Comparison of ENCODE assay signal across 8 cellular contexts in the genomic region with DNA sequence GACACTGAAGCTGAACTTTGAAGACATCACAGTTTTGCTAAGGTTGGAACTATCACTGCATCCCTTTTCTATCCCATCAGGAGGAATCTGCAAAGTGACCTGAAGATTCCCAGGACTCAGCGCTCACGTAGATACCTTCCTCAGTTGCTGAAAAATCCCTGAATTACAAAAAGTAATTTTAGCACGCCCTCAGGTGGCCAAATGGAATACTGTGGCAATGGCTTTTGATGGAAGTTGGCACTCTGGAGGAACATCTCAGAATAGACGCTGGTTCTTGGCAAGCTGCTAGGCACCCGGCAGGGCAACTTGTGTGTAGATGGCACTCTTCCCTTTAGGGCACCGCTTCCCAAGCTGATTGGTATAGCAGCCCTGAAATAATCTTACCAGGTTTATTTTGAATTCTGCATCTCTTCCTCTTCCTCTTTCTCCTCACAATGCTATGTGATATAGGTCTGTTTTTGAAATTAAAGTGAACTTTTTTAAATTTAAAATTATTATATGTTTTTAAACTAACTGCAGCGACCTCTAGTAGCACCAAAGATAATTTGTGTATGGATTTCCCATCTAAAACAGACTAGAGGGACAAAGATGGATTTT. TPM values are rescaled to one million over a fixed set of nuclear protein-coding genes. Genes with fewer than 3 reads are reported as not detected.
DNase-seq lines count a peak whose midpoint lies in the region; ATAC-seq and TF ChIP-seq lines count a peak whose summit lies in the region.

No MANE protein-coding gene starts in this region.

- H3K4me1 ChIP-seq in tibial artery (no peaks in the 10 kb centered on the region), sigmoid colon (no peaks in the 10 kb centered on the region)

- H3K9me3 ChIP-seq in tibial artery (no peaks in the 10 kb centered on the region), sigmoid colon (no peaks in the 10 kb centered on the region)

- H3K27ac ChIP-seq in RWPE1 (no peak overlapping the region), tibial artery (no peak overlapping the region), sigmoid colon (no peak overlapping the region)

- no peak for ATAC-seq in omental fat pad (ENCODE audit: low FRiP score)

- intact Hi-C loops in tibial artery (cut with DNase I; ENCODE audit: low total_unique reads) (no loop called here), sigmoid colon (cut with DNase I) (no loop called here)

- H3K36me3 ChIP-seq in tibial artery: no peaks in the 10 kb centered on the region
- no peaks in the 10 kb centered on the region for H3K36me3 ChIP-seq in sigmoid colon

- no peak for TF ChIP-seq EP300 in sigmoid colon (IDR thresholded peaks at IDR 0.05)

- TF ChIP-seq POLR2A in sigmoid colon (IDR thresholded peaks at IDR 0.05): no peak

- no peaks in the 10 kb centered on the region for H3K27me3 ChIP-seq in tibial artery
- peaks cover 0 to 5% (median 0%) of the 10 kb centered on the region in 3 donors for H3K27me3 ChIP-seq in sigmoid colon

- CTCF ChIA-PET in RWPE1 (lab: Yijun Ruan, JAX): interaction anchor here (0.5 kb wide), 2 partner anchors 158 to 1260 kb away, joined by 3 to 4 read pairs; no protein-coding TSS in a partner anchor

- POLR2A ChIA-PET in RWPE1 (lab: Yijun Ruan, JAX; ENCODE audit: low non-redundant PET): no interaction called here

- 1% methylated on average over 7 of the region's 7 CpGs for WGBS in sigmoid colon, 2 donors

- H3K4me3 ChIP-seq in HFF-Myc (replicated peaks; ENCODE audit: low read depth, low read length) (peak overlapping the region; percentile 24), choroid plexus epithelial cell (ENCODE audit: low read depth, low read length) (peak overlapping the region; percentile 46), tibial artery (no peak overlapping the region), sigmoid colon (peak overlapping the region in 2 of 4 donors; percentile 21 to 28)

- DNase-seq in DMS53 (lab: John Stamatoyannopoulos, UW) (peak; percentile 77), HFF-Myc (ENCODE audit: extremely low read depth, low read depth) (peak; percentile 5), RWPE1 (ENCODE audit: low spot score) (peak; percentile 32), choroid plexus epithelial cell (ENCODE audit: low read depth) (peak; percentile 47), lung microvascular endothelial cell (ENCODE audit: low read depth in 2 of 2) (peak; percentile 42 to 50), tibial artery (peak; percentile 20 to 64), omental fat pad (ENCODE audit: low spot score) (no peak), sigmoid colon (no peak)

- peak; percentile 59 for TF ChIP-seq CTCF in HFF-Myc (IDR thresholded peaks at IDR 0.05; ENCODE audit: low read depth, low read length, missing control alignments)
- peak; percentile 39; the same call in 1 of the 2 replicates for TF ChIP-seq CTCF in RWPE1 (conservative IDR thresholded peaks at IDR 0.05; ENCODE audit: low read depth)
- TF ChIP-seq CTCF in choroid plexus epithelial cell (conservative IDR thresholded peaks at IDR 0.05; ENCODE audit: low read depth, low read length): peak; percentile 75
- peak; percentile 38 to 47 for TF ChIP-seq CTCF in tibial artery (IDR thresholded peaks at IDR 0.05)
- TF ChIP-seq CTCF in omental fat pad (IDR thresholded peaks at IDR 0.05): no peak
- TF ChIP-seq CTCF in sigmoid colon (IDR thresholded peaks at IDR 0.05): peak in 2 of 4 experiments; percentile 15 to 32

RNA-seq across cellular contexts. Expression of a gene that starts 16.3 kb away (rescaled TPM):
- total RNA-seq in lung microvascular endothelial cell (2.6 TPM in 1 of 2 replicates, not detected in the other), omental fat pad (under 1 TPM in 1 of 4 donors, not detected in 3; 0.36 TPM), sigmoid colon (not detected)
- not detected for polyA plus RNA-seq in sigmoid colon

Comparison
In these comparisons a context has a peak if more than half of its experiments do, and no peak if none do; other contexts are left out.
1. DNase-seq: peak in DMS53 (single experiment), HFF-Myc (single experiment), RWPE1 (single experiment), choroid plexus epithelial cell (single experiment), lung microvascular endothelial cell (2 of 2) and tibial artery (2 of 2); none in omental fat pad (single experiment) and sigmoid colon (single experiment).
2. H3K4me3 ChIP-seq: peak in HFF-Myc (single experiment) and choroid plexus epithelial cell (single experiment); none in tibial artery (0 of 2).
3. CTCF ChIP-seq: peak in HFF-Myc (single experiment), RWPE1 (single experiment), choroid plexus epithelial cell (single experiment) and tibial artery (2 of 2); none in omental fat pad (0 of 3).